10 cellular contexts compared by ENCODE assay signal in genomic region chr6:29332676-29333075, GRCh38. TPM values are rescaled to one million over a fixed set of nuclear protein-coding genes. Genes with fewer than 3 reads are reported as not detected.
"Had no signal": no experiment of that assay in that cellular context is flagged by ENCODE, and none has a peak within 500 bp of the region (broad histone marks: within the 10 kb centered on the region; RNA-seq: fewer than 3 reads in every experiment).

No MANE protein-coding gene starts in this region.

- DNase-seq: H9, HCEC 1CT, HFFc6, IMR-90 had no signal

- H3K4me2 ChIP-seq: GM23338 had no signal

- FAIRE-seq: H1, H54, K562 had no signal

- ATAC-seq: GM23338, K562 had no signal

- H3K4me3 Mint-ChIP-seq: GM23338, H9, HFFc6 had no signal

- H3K9me3 Mint-ChIP-seq: GM23338, H9 had no signal

- H3K4me3 ChIP-seq: GM23338, K562 had no signal

- H3K27ac ChIP-seq: HL-60 had no signal

- H2AFZ ChIP-seq: GM23338 had no signal

- H3K27ac Mint-ChIP-seq: GM23338, H9, HFFc6 had no signal

- H3K4me1 Mint-ChIP-seq: GM23338, H9 had no signal

RNA-seq across cellular contexts. Expression of gene OR14J1, which starts 31.2 kb away (rescaled TPM):
- total RNA-seq: GM23338, H1, H9, HFFc6, HT1080, IMR-90, K562 had no signal
- polyA plus RNA-seq: GM23338, H1, IMR-90, K562 had no signal

RNA-seq across cellular contexts. Expression of gene OR5V1, which starts 36.0 kb away (rescaled TPM):
- total RNA-seq: GM23338, H1, H9, HFFc6, HT1080, IMR-90, K562 had no signal
- polyA plus RNA-seq: GM23338, H1, IMR-90, K562 had no signal

RNA-seq across cellular contexts. Expression of gene OR12D3, which starts 42.4 kb away (rescaled TPM):
- total RNA-seq: GM23338, H1, H9, HFFc6, HT1080, IMR-90, K562 had no signal
- polyA plus RNA-seq: GM23338, H1, IMR-90, K562 had no signal
